In the genomic region with DNA sequence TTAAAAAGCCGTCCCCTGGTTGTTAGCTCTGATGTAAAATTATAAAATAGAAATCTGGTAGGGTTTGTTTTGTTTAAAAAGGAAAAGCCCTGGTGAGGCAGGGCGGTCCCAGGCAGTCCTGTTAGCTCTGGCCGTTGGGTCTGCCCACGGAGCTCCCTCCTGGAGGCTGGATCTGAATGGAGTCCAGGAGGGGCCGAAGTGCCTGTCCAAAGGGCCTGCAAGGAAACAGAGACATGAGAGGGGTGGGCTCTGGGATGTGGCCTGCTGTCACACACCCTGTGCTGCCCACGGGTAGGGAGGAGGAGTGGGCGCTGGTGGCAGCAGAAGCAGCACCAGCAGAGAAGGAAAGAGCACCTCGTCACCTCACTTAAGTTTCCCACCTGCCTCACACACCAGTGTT, we compare ENCODE assay signal across 17 cellular contexts. TPM values are rescaled to one million over a fixed set of nuclear protein-coding genes. Genes with fewer than 3 reads are reported as not detected.
DNase-seq lines count a peak whose midpoint lies in the region; ATAC-seq and TF ChIP-seq lines count a peak whose summit lies in the region.
"Had no signal": no experiment of that assay in that cellular context is flagged by ENCODE, and none has a peak within 500 bp of the region (broad histone marks: within the 10 kb centered on the region; RNA-seq: fewer than 3 reads in every experiment).

No MANE protein-coding gene starts in this region.

- CTCF ChIA-PET in HEK293 (lab: Yijun Ruan, JAX) = no interaction called here

- POLR2A ChIA-PET in HEK293 (lab: Yijun Ruan, JAX) = no interaction called here

- H3K27ac Mint-ChIP-seq in T-helper 17 cell = peak overlapping the region; percentile 77
- H3K27ac Mint-ChIP-seq in glutamatergic neuron (ENCODE audit: unreplicated experiment) = no peak overlapping the region
- no peak overlapping the region for H3K27ac Mint-ChIP-seq in activated naive CD8-positive, alpha-beta T cell treated with anti-CD3 and anti-CD28 coated beads for 36 hours
- H3K27ac Mint-ChIP-seq: B cell; CD4-positive, alpha-beta T cell; GM23338 had no signal

- H3K27me3 Mint-ChIP-seq in T-helper 17 cell (no peaks in the 10 kb centered on the region), glutamatergic neuron (ENCODE audit: unreplicated experiment) (peaks cover 2% of the 10 kb centered on the region)
- no peaks in the 10 kb centered on the region for H3K27me3 Mint-ChIP-seq in activated naive CD8-positive, alpha-beta T cell treated with anti-CD3 and anti-CD28 coated beads for 36 hours
- H3K27me3 Mint-ChIP-seq: B cell; CD4-positive, alpha-beta T cell; IgD-negative memory B cell had no signal

- H3K4me1 Mint-ChIP-seq in T-helper 17 cell (peaks cover 22% of the 10 kb centered on the region), glutamatergic neuron (ENCODE audit: low read depth, unreplicated experiment) (peaks cover 3% of the 10 kb centered on the region)
- peaks cover 30% of the 10 kb centered on the region for H3K4me1 Mint-ChIP-seq in activated naive CD8-positive, alpha-beta T cell treated with anti-CD3 and anti-CD28 coated beads for 36 hours

- TF ChIP-seq CTCF in HEK293 (tag by site-specific recombination; IDR thresholded peaks at IDR 0.05) (no peak), esophagus squamous epithelium (IDR thresholded peaks at IDR 0.05) (no peak), glutamatergic neuron (IDR thresholded peaks at IDR 0.05; ENCODE audit: partially characterized antibody, unreplicated experiment) (no peak)

- 89 to 95% methylated on average over 4 to 6 of the region's 8 CpGs for WGBS in esophagus squamous epithelium, 2 donors

- intact Hi-C loops in esophagus squamous epithelium (cut with DNase I) (no loop called here), posterior vena cava (cut with DNase I) (no loop called here)

- no peak for DNase-seq in T-helper 17 cell
- DNase-seq in esophagus squamous epithelium (lab: John Stamatoyannopoulos, UW) = no peak
- DNase-seq in posterior vena cava (ENCODE audit: low spot score) = peak; percentile 69
- no peak for DNase-seq in glutamatergic neuron
- no peak for DNase-seq in activated naive CD8-positive, alpha-beta T cell treated with anti-CD3 and anti-CD28 coated beads for 36 hours
- DNase-seq: ACHN; C1 segment of cervical spinal cord; Calu3; CD4-positive, alpha-beta T cell; DMS 273 treated with DMSO at 0.1 percent for 48 hours; H7 had no signal

- ATAC-seq in T-helper 17 cell (no peak), HG03460 (IDR thresholded peaks at IDR 0.05; ENCODE audit: unreplicated experiment) (no peak)
- ATAC-seq: GM23338 had no signal

- H3K36me3 ChIP-seq in HEK293 (ENCODE audit: control insufficient read depth in 2 of 2, insufficient read depth in 1 of 2, low read length in 2 of 2) = peaks cover 16 to 75% of the 10 kb centered on the region in 2 experiments
- H3K36me3 ChIP-seq in esophagus squamous epithelium = peaks cover 4 to 64% (median 12%) of the 10 kb centered on the region in 3 donors

- 0 out of 2 replicates have a peak overlapping the region, but pooled peaks have one; percentile 4 for H3K27ac ChIP-seq in HEK293 (ENCODE audit: extremely low read depth, low read depth, low read length)
- H3K27ac ChIP-seq in esophagus squamous epithelium = peak overlapping the region in 3 of 4 donors; percentile 34 to 86 (median 85)

- no peaks in the 10 kb centered on the region for H3K27me3 ChIP-seq in esophagus squamous epithelium

- H3K4me1 ChIP-seq in HEK293 (ENCODE audit: control insufficient read depth, insufficient read depth, low read length) (no peaks in the 10 kb centered on the region; the same call in 1 of the 2 replicates), esophagus squamous epithelium (peaks cover 6 to 63% (median 21%) of the 10 kb centered on the region in 3 donors)

- no peaks in the 10 kb centered on the region for H3K9me3 Mint-ChIP-seq in glutamatergic neuron (ENCODE audit: unreplicated experiment)
- peaks cover 3% of the 10 kb centered on the region for H3K9me3 Mint-ChIP-seq in activated naive CD8-positive, alpha-beta T cell treated with anti-CD3 and anti-CD28 coated beads for 36 hours
- H3K9me3 Mint-ChIP-seq: CD4-positive, alpha-beta T cell; GM23338; IgD-negative memory B cell had no signal

- H3K36me3 Mint-ChIP-seq in T-helper 17 cell (ENCODE audit: low read depth) (peaks cover 7% of the 10 kb centered on the region), glutamatergic neuron (ENCODE audit: unreplicated experiment) (peaks cover 6% of the 10 kb centered on the region)
- H3K36me3 Mint-ChIP-seq in activated naive CD8-positive, alpha-beta T cell treated with anti-CD3 and anti-CD28 coated beads for 36 hours = peaks cover 63% of the 10 kb centered on the region

- H3K9me3 ChIP-seq in HEK293 (ENCODE audit: control insufficient read depth, insufficient read depth, low read depth, low read length) = no peaks in the 10 kb centered on the region
- no peaks in the 10 kb centered on the region for H3K9me3 ChIP-seq in T-helper 17 cell (ENCODE audit: control insufficient read depth, low read length, poor library complexity, severe bottlenecking)
- no peaks in the 10 kb centered on the region for H3K9me3 ChIP-seq in esophagus squamous epithelium

- no peak for TF ChIP-seq POLR2A in esophagus squamous epithelium (IDR thresholded peaks at IDR 0.05)

- no peak overlapping the region for H3K4me3 ChIP-seq in HEK293 (ENCODE audit: low read depth, low read length)
- H3K4me3 ChIP-seq in esophagus squamous epithelium = no peak overlapping the region
- H3K4me3 ChIP-seq: GM23338 had no signal

- H3K4me3 Mint-ChIP-seq in T-helper 17 cell (no peak overlapping the region), glutamatergic neuron (ENCODE audit: unreplicated experiment) (no peak overlapping the region)
- no peak overlapping the region for H3K4me3 Mint-ChIP-seq in activated naive CD8-positive, alpha-beta T cell treated with anti-CD3 and anti-CD28 coated beads for 36 hours
- H3K4me3 Mint-ChIP-seq: B cell; CD4-positive, alpha-beta T cell; GM23338; IgD-negative memory B cell had no signal

TF ChIP-seq in HEK293, 187 proteins besides CTCF, POLR2A, EP300 and RAD21:
- TF ChIP-seq EGR2 (tag by site-specific recombination; IDR thresholded peaks at IDR 0.05; ENCODE audit: low read depth) (peak; percentile 25; the same call in 1 of the 2 replicates), ZNF768 (tag by site-specific recombination; IDR thresholded peaks at IDR 0.05) (no peak), ZFHX2 (tag by site-specific recombination; conservative IDR thresholded peaks at IDR 0.05) (0 out of 2 replicates have a peak, but pooled peaks have one; percentile 28), ZNF19 (tag by site-specific recombination; IDR thresholded peaks at IDR 0.05; ENCODE audit: low read depth) (no peak), ZNF211 (tag by site-specific recombination; IDR thresholded peaks at IDR 0.05; ENCODE audit: low read depth) (no peak)

RNA-seq across cellular contexts. Expression of a gene that starts 11.3 kb away (rescaled TPM):
- total RNA-seq in T-helper 17 cell = 10 to 100 TPM; 23.1 to 25.3 TPM
- total RNA-seq in esophagus squamous epithelium = 10 to 100 TPM; 17.9 to 65.2 (median 49.5) TPM
- 10 to 100 TPM; 17.9 to 18.8 TPM for total RNA-seq in posterior vena cava
- total RNA-seq in glutamatergic neuron (ENCODE audit: unreplicated experiment) = 35.0 TPM
- total RNA-seq in activated naive CD8-positive, alpha-beta T cell treated with anti-CD3 and anti-CD28 coated beads for 36 hours = 10 to 100 TPM; 24.3 to 26.9 TPM

RNA-seq across cellular contexts. Expression of a gene that starts 19.9 kb away (rescaled TPM):
- 10 to 100 TPM; 16.3 to 19.1 TPM for total RNA-seq in T-helper 17 cell
- 10 to 100 TPM; 22.1 to 34.9 (median 28.4) TPM for total RNA-seq in esophagus squamous epithelium
- 10 to 100 TPM; 22.1 to 22.7 TPM for total RNA-seq in posterior vena cava
- total RNA-seq in glutamatergic neuron (ENCODE audit: unreplicated experiment) = 34.5 TPM
- total RNA-seq in activated naive CD8-positive, alpha-beta T cell treated with anti-CD3 and anti-CD28 coated beads for 36 hours = 10 to 100 TPM; 67.0 to 78.8 TPM

RNA-seq across cellular contexts. Expression of a gene that starts 20.1 kb away (rescaled TPM):
- total RNA-seq in T-helper 17 cell (100 to 1,000 TPM; 147 to 165 TPM), esophagus squamous epithelium (100 to 1,000 TPM; 161 to 295 (median 222) TPM), posterior vena cava (100 to 1,000 TPM; 145 to 154 TPM), glutamatergic neuron (ENCODE audit: unreplicated experiment) (155 TPM)
- 100 to 1,000 TPM; 498 to 502 TPM for total RNA-seq in activated naive CD8-positive, alpha-beta T cell treated with anti-CD3 and anti-CD28 coated beads for 36 hours

RNA-seq across cellular contexts. Expression of a gene that starts 40.2 kb away (rescaled TPM):
- total RNA-seq in T-helper 17 cell = not detected
- total RNA-seq in esophagus squamous epithelium = 1 to 10 TPM in 2 of 4 donors, under 1 TPM in 2; 0.19 to 2.7 (median 0.73) TPM
- total RNA-seq in posterior vena cava = 10 to 100 TPM; 11.5 to 27.0 TPM
- total RNA-seq in glutamatergic neuron (ENCODE audit: unreplicated experiment) = 4.7 TPM
- total RNA-seq in activated naive CD8-positive, alpha-beta T cell treated with anti-CD3 and anti-CD28 coated beads for 36 hours = not detected
- total RNA-seq: B cell; Calu3; CD4-positive, alpha-beta T cell; HT-29 had no signal

RNA-seq across cellular contexts. Expression of a gene that starts 56.7 kb away (rescaled TPM):
- total RNA-seq in T-helper 17 cell = 10 to 100 TPM; 11.2 to 19.5 TPM
- total RNA-seq in esophagus squamous epithelium = 10 to 100 TPM; 13.7 to 23.3 (median 16.1) TPM
- total RNA-seq in posterior vena cava = 10 to 100 TPM; 29.9 to 35.4 TPM
- total RNA-seq in glutamatergic neuron (ENCODE audit: unreplicated experiment) = 24.6 TPM
- total RNA-seq in activated naive CD8-positive, alpha-beta T cell treated with anti-CD3 and anti-CD28 coated beads for 36 hours = 10 to 100 TPM; 69.2 to 70.1 TPM
